In the genomic region with DNA sequence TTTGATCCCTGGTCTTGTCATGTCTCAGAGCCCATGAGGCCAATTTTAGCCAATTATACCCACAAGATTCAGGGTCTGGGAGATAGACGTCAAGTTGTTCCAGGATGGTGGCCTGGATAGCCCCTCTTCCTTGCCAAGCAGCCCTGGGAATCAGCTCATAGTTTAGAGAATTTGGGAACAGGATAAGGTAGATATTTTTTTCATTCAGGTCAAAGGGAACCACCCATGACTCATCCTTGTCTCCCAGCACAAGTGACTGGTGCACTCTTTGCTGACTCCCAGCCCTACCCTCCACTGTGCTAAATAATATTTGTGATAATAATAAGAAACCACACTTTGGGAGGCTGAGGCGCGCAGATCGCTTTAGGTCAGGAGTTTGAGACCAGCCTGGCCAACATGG, we compare ENCODE assay signal across 22 cellular contexts. TPM values are rescaled to one million over a fixed set of nuclear protein-coding genes. Genes with fewer than 3 reads are reported as not detected.
DNase-seq lines count a peak whose midpoint lies in the region; ATAC-seq and TF ChIP-seq lines count a peak whose summit lies in the region.
"Had no signal": no experiment of that assay in that cellular context is flagged by ENCODE, and none has a peak within 500 bp of the region (broad histone marks: within the 10 kb centered on the region; RNA-seq: fewer than 3 reads in every experiment).

No MANE protein-coding gene starts in this region.

- peaks cover 8% of the 10 kb centered on the region for H3K4me1 ChIP-seq in ACC112 (ENCODE audit: control insufficient read depth, insufficient read depth, low read length, unreplicated experiment)
- H3K4me1 ChIP-seq: body of pancreas, tibial artery had no signal

- peak overlapping the region; percentile 14 for H3K27ac ChIP-seq in ACC112 (ENCODE audit: low read depth, low read length)
- H3K27ac ChIP-seq: body of pancreas, gastroesophageal sphincter, tibial artery had no signal

- peaks cover 8% of the 10 kb centered on the region for H3K9me3 Mint-ChIP-seq in activated CD4-positive, alpha-beta memory T cell treated with anti-CD3 and anti-CD28 coated beads, Interleukin-2, amount 10 ng/mL, durations not matched to agents 7 days and 5 days
- H3K9me3 Mint-ChIP-seq: neural crest cell had no signal

- H3K27ac Mint-ChIP-seq in activated CD4-positive, alpha-beta memory T cell treated with anti-CD3 and anti-CD28 coated beads, Interleukin-2, amount 10 ng/mL, durations not matched to agents 7 days and 5 days, result peak overlapping the region; percentile 61
- H3K27ac Mint-ChIP-seq: B cell, GM23338 had no signal

- no peak overlapping the region for H2AFZ ChIP-seq in ACC112 (ENCODE audit: low read length, unreplicated experiment)
- H2AFZ ChIP-seq: GM23338 had no signal

- H3K4me3 ChIP-seq in ACC112 (ENCODE audit: low read depth, low read length) (no peak overlapping the region), fibroblast of villous mesenchyme (ENCODE audit: low read depth, low read length) (no peak overlapping the region)
- H3K4me3 ChIP-seq: body of pancreas, gastroesophageal sphincter, GM23338, tibial artery had no signal

- peak; percentile 39 for DNase-seq in EL
- no peak for DNase-seq in activated CD4-positive, alpha-beta memory T cell treated with anti-CD3 and anti-CD28 coated beads, Interleukin-2, amount 10 ng/mL, durations not matched to agents 7 days and 5 days
- peak; percentile 30 for DNase-seq in fibroblast of villous mesenchyme (ENCODE audit: low read depth)
- DNase-seq in inferior parietal cortex (ENCODE audit: extremely low spot score), result no peak
- no peak for DNase-seq in pons (ENCODE audit: low spot score)
- DNase-seq in stimulated activated naive CD8-positive, alpha-beta T cell treated with anti-CD3 and anti-CD28 coated beads, Interleukin-15, Interleukin-2, amounts not matched to agents 100 U/mL and 50 U/mL, for 24 hours, result no peak
- DNase-seq in HuH-7 (ENCODE audit: low spot score), result no peak
- DNase-seq: activated naive CD4-positive, alpha-beta T cell; body of pancreas; effector CD4-positive, alpha-beta T cell; KBM-7; mesendoderm; NCI-H1436 treated with DMSO at 0.1 percent for 48 hours; NCI-H345; stimulated activated CD4-positive, alpha-beta T cell treated with anti-CD3 and anti-CD28 coated beads, Interleukin-4, amount 100 ng/mL, for 24 hours; tibial artery had no signal

- TF ChIP-seq CTCF in fibroblast of villous mesenchyme (IDR thresholded peaks at IDR 0.05; ENCODE audit: insufficient read depth, low read depth, low read length), result no peak

- H3K36me3 Mint-ChIP-seq in activated CD4-positive, alpha-beta memory T cell treated with anti-CD3 and anti-CD28 coated beads, Interleukin-2, amount 10 ng/mL, durations not matched to agents 7 days and 5 days (ENCODE audit: low read depth), result peaks cover 65% of the 10 kb centered on the region

- no peak for ATAC-seq in stimulated activated naive CD8-positive, alpha-beta T cell treated with anti-CD3 and anti-CD28 coated beads, Interleukin-15, Interleukin-2, amounts not matched to agents 100 U/mL and 50 U/mL, for 24 hours
- ATAC-seq: body of pancreas, gastroesophageal sphincter, GM23338, sciatic nerve had no signal

- H3K36me3 ChIP-seq in ACC112 (ENCODE audit: insufficient read depth, low read length), result no peaks in the 10 kb centered on the region
- H3K36me3 ChIP-seq: gastroesophageal sphincter, tibial artery had no signal

- no peaks in the 10 kb centered on the region for H3K27me3 Mint-ChIP-seq in activated CD4-positive, alpha-beta memory T cell treated with anti-CD3 and anti-CD28 coated beads, Interleukin-2, amount 10 ng/mL, durations not matched to agents 7 days and 5 days
- H3K27me3 Mint-ChIP-seq: B cell had no signal

- POLR2A ChIA-PET in activated CD4-positive, alpha-beta memory T cell treated with anti-CD3 and anti-CD28 coated beads, Interleukin-2, amount 10 ng/mL, durations not matched to agents 7 days and 5 days (lab: Charles Lee), result interaction anchor here (1.0 to 1.9 kb wide), 6 partner anchors 14 to 31 kb away, joined by 3 to 7 read pairs (median 4); no protein-coding TSS in a partner anchor

- H3K4me3 Mint-ChIP-seq in activated CD4-positive, alpha-beta memory T cell treated with anti-CD3 and anti-CD28 coated beads, Interleukin-2, amount 10 ng/mL, durations not matched to agents 7 days and 5 days, result no peak overlapping the region
- H3K4me3 Mint-ChIP-seq: B cell, GM23338, neural crest cell had no signal

- peaks cover 66% of the 10 kb centered on the region for H3K4me1 Mint-ChIP-seq in activated CD4-positive, alpha-beta memory T cell treated with anti-CD3 and anti-CD28 coated beads, Interleukin-2, amount 10 ng/mL, durations not matched to agents 7 days and 5 days

- no peaks in the 10 kb centered on the region for H3K27me3 ChIP-seq in ACC112 (ENCODE audit: insufficient read depth, low read length)
- H3K27me3 ChIP-seq: body of pancreas had no signal

- CTCF ChIA-PET in activated CD4-positive, alpha-beta memory T cell treated with anti-CD3 and anti-CD28 coated beads, Interleukin-2, amount 10 ng/mL, durations not matched to agents 7 days and 5 days (lab: Charles Lee), result interaction anchor here (1.0 to 4.7 kb wide), 11 partner anchors 14 to 211 kb away, joined by 3 to 46 read pairs (median 5); a partner anchor contains a TSS

- H3K79me2 ChIP-seq in ACC112 (ENCODE audit: control insufficient read depth, insufficient read depth, low read length, unreplicated experiment), result no peaks in the 10 kb centered on the region

RNA-seq across cellular contexts. Expression of a gene that starts 17.1 kb away (rescaled TPM):
- total RNA-seq in activated CD4-positive, alpha-beta memory T cell treated with anti-CD3 and anti-CD28 coated beads, Interleukin-2, amount 10 ng/mL, durations not matched to agents 7 days and 5 days, result 100 to 1,000 TPM; 275 to 280 TPM
- total RNA-seq in fibroblast of villous mesenchyme, result not detected in 2 replicates
- total RNA-seq: neural crest cell had no signal

RNA-seq across cellular contexts. Expression of a gene that starts 24.3 kb away (rescaled TPM):
- total RNA-seq in activated CD4-positive, alpha-beta memory T cell treated with anti-CD3 and anti-CD28 coated beads, Interleukin-2, amount 10 ng/mL, durations not matched to agents 7 days and 5 days, result 10 to 100 TPM; 49.6 to 52.0 TPM
- 52.7 and 55.1 TPM in 2 replicates for total RNA-seq in fibroblast of villous mesenchyme

RNA-seq across cellular contexts. Expression of a gene that starts 25.6 kb away (rescaled TPM):
- total RNA-seq in activated CD4-positive, alpha-beta memory T cell treated with anti-CD3 and anti-CD28 coated beads, Interleukin-2, amount 10 ng/mL, durations not matched to agents 7 days and 5 days, result 100 to 1,000 TPM; 140 TPM
- under 0.01 and 0.32 TPM in 2 replicates for total RNA-seq in fibroblast of villous mesenchyme
- total RNA-seq: neural crest cell had no signal

Comparison
In these comparisons a context has a peak if more than half of its experiments do, and no peak if none do; other contexts are left out.
1. DNase-seq: peak in EL (single experiment) and fibroblast of villous mesenchyme (single experiment); none in activated CD4-positive, alpha-beta memory T cell treated with anti-CD3 and anti-CD28 coated beads, Interleukin-2, amount 10 ng/mL, durations not matched to agents 7 days and 5 days (single experiment), inferior parietal cortex (single experiment), pons (single experiment), stimulated activated naive CD8-positive, alpha-beta T cell treated with anti-CD3 and anti-CD28 coated beads, Interleukin-15, Interleukin-2, amounts not matched to agents 100 U/mL and 50 U/mL, for 24 hours (single experiment) and HuH-7 (single experiment).
2. RNA of a gene that starts 17.1 kb away (total RNA-seq): 275 to 280 TPM in activated CD4-positive, alpha-beta memory T cell treated with anti-CD3 and anti-CD28 coated beads, Interleukin-2, amount 10 ng/mL, durations not matched to agents 7 days and 5 days; not detected in fibroblast of villous mesenchyme; every median in the first group is over 100 times any median in the second.
3. RNA of a gene that starts 25.6 kb away (total RNA-seq): 140 TPM in activated CD4-positive, alpha-beta memory T cell treated with anti-CD3 and anti-CD28 coated beads, Interleukin-2, amount 10 ng/mL, durations not matched to agents 7 days and 5 days; under 0.01 to 0.32 TPM in fibroblast of villous mesenchyme; every median in the first group is over 100 times any median in the second.